ENCODE assay signal across 9 cellular contexts in genomic region chr1:76867342-76868130, GRCh38. TPM values are rescaled to one million over a fixed set of nuclear protein-coding genes. Genes with fewer than 3 reads are reported as not detected.
A peak's percentile ranks its signal among the peaks of the same experiment; 100 is the strongest.
DNase-seq lines count a peak whose midpoint lies in the region; ATAC-seq, FAIRE-seq and TF ChIP-seq lines count a peak whose summit lies in the region.
"Had no signal": no experiment of that assay in that cellular context is flagged by ENCODE, and none has a peak within 500 bp of the region (broad histone marks: within the 10 kb centered on the region; RNA-seq: fewer than 3 reads in every experiment).

TSS of gene ST6GALNAC5 (plus strand) at chr1:76867480.

- no peak within 1 kb of the TSS for H3K27ac Mint-ChIP-seq in activated T-helper 1 cell treated with anti-CD3 and anti-CD28 coated beads, Interleukin-12 subunit alpha, Interleukin-12 subunit beta, Interleukin-2, Interleukin-4 antibody, amounts not matched to agents 30 ng/mL and 10 ng/mL and 1 ng/mL, durations not matched to agents 14 hours and 24 hours and 36 hours

- no peaks in the 10 kb centered on the region for H3F3A ChIP-seq in MM.1S (ENCODE audit: insufficient read depth, low read length)

- H3K4me3 Mint-ChIP-seq in activated T-helper 1 cell treated with anti-CD3 and anti-CD28 coated beads, Interleukin-12 subunit alpha, Interleukin-12 subunit beta, Interleukin-2, Interleukin-4 antibody, amounts not matched to agents 30 ng/mL and 10 ng/mL and 1 ng/mL, durations not matched to agents 14 hours and 24 hours and 36 hours, result peak within 1 kb of the TSS; percentile 47

- no peaks in the 10 kb centered on the region for H3K36me3 Mint-ChIP-seq in activated T-helper 1 cell treated with anti-CD3 and anti-CD28 coated beads, Interleukin-12 subunit alpha, Interleukin-12 subunit beta, Interleukin-2, Interleukin-4 antibody, amounts not matched to agents 30 ng/mL and 10 ng/mL and 1 ng/mL, durations not matched to agents 14 hours and 24 hours and 36 hours (ENCODE audit: low read depth)

- H3K4me1 ChIP-seq in MM.1S (ENCODE audit: low read length) (no peaks in the 10 kb centered on the region), left ventricle myocardium inferior (peaks cover 24% of the 10 kb centered on the region), rectal smooth muscle tissue (ENCODE audit: control insufficient read depth, insufficient read depth, low read length) (peaks cover 4% of the 10 kb centered on the region)

- H3K9ac ChIP-seq in MM.1S (ENCODE audit: low read length), result no peak within 1 kb of the TSS
- H3K9ac ChIP-seq in rectal smooth muscle tissue (ENCODE audit: low read length), result no peak within 1 kb of the TSS

- H3K27me3 Mint-ChIP-seq in activated T-helper 1 cell treated with anti-CD3 and anti-CD28 coated beads, Interleukin-12 subunit alpha, Interleukin-12 subunit beta, Interleukin-2, Interleukin-4 antibody, amounts not matched to agents 30 ng/mL and 10 ng/mL and 1 ng/mL, durations not matched to agents 14 hours and 24 hours and 36 hours (ENCODE audit: insufficient read depth), result peaks cover 56% of the 10 kb centered on the region

- H3K79me2 ChIP-seq in MM.1S (ENCODE audit: low read length), result no peaks in the 10 kb centered on the region

- ATAC-seq in GM21717 (IDR thresholded peaks at IDR 0.05; ENCODE audit: unreplicated experiment) (no peak), HG03469 (IDR thresholded peaks at IDR 0.05; ENCODE audit: unreplicated experiment) (no peak)

- no peaks in the 10 kb centered on the region for H3K27me3 ChIP-seq in MM.1S (replicated peaks; ENCODE audit: insufficient read depth, low read length)
- peaks cover 93% of the 10 kb centered on the region for H3K27me3 ChIP-seq in left ventricle myocardium inferior (ENCODE audit: low read depth)
- H3K27me3 ChIP-seq in rectal smooth muscle tissue (ENCODE audit: control insufficient read depth, insufficient read depth, low read length), result no peaks in the 10 kb centered on the region

- FAIRE-seq in D721Med (lab: Jason Lieb, UNC), result no peak

- no peaks in the 10 kb centered on the region for H4K20me1 ChIP-seq in MM.1S (ENCODE audit: insufficient read depth, low read length)

- intact Hi-C loops in activated T-helper 1 cell treated with anti-CD3 and anti-CD28 coated beads, Interleukin-12 subunit alpha, Interleukin-12 subunit beta, Interleukin-2, Interleukin-4 antibody, amounts not matched to agents 30 ng/mL and 10 ng/mL and 1 ng/mL, durations not matched to agents 14 hours and 24 hours and 36 hours (cut with micrococcal nuclease), result loop anchor here (10.0 kb wide), 1 partner anchor 713 kb away; no protein-coding TSS in a partner anchor
- intact Hi-C loops in left ventricle myocardium inferior (cut with micrococcal nuclease), result no loop called here

- H3K4me2 ChIP-seq in MM.1S (ENCODE audit: low read depth, low read length), result peak within 1 kb of the TSS; percentile 75

- H3K9me2 ChIP-seq in MM.1S (replicated peaks; ENCODE audit: insufficient read depth, low read length), result no peaks in the 10 kb centered on the region

- peak; percentile 26 for TF ChIP-seq CTCF in D721Med (IDR thresholded peaks at IDR 0.05; ENCODE audit: insufficient read depth, missing control alignments)
- no peak for TF ChIP-seq CTCF in MM.1S (IDR thresholded peaks at IDR 0.05; ENCODE audit: low read length)
- no peak for TF ChIP-seq CTCF in left ventricle myocardium inferior (IDR thresholded peaks at IDR 0.05; ENCODE audit: borderline replicate concordance)

- peak within 1 kb of the TSS; percentile 67 for H2AFZ ChIP-seq in MM.1S (ENCODE audit: low read length)

- no peaks in the 10 kb centered on the region for H3K9me3 Mint-ChIP-seq in activated T-helper 1 cell treated with anti-CD3 and anti-CD28 coated beads, Interleukin-12 subunit alpha, Interleukin-12 subunit beta, Interleukin-2, Interleukin-4 antibody, amounts not matched to agents 30 ng/mL and 10 ng/mL and 1 ng/mL, durations not matched to agents 14 hours and 24 hours and 36 hours

- DNase-seq in D721Med (ENCODE audit: insufficient read length, low spot score), result no peak
- no peak for DNase-seq in MM.1S
- DNase-seq in activated T-helper 1 cell treated with anti-CD3 and anti-CD28 coated beads, Interleukin-12 subunit alpha, Interleukin-12 subunit beta, Interleukin-2, Interleukin-4 antibody, amounts not matched to agents 30 ng/mL and 10 ng/mL and 1 ng/mL, durations not matched to agents 14 hours and 24 hours and 36 hours (ENCODE audit: low spot score), result no peak
- DNase-seq in left ventricle myocardium inferior, result no peak
- no peak for DNase-seq in epidermal melanocyte (ENCODE audit: insufficient read length, low spot score)

- H3K36me3 ChIP-seq in MM.1S (replicated peaks; ENCODE audit: insufficient read depth, low read length), result no peaks in the 10 kb centered on the region
- H3K36me3 ChIP-seq in left ventricle myocardium inferior, result no peaks in the 10 kb centered on the region
- no peaks in the 10 kb centered on the region for H3K36me3 ChIP-seq in rectal smooth muscle tissue (ENCODE audit: control insufficient read depth, insufficient read depth, low read length)

- peaks cover 4% of the 10 kb centered on the region for H3K4me1 Mint-ChIP-seq in activated T-helper 1 cell treated with anti-CD3 and anti-CD28 coated beads, Interleukin-12 subunit alpha, Interleukin-12 subunit beta, Interleukin-2, Interleukin-4 antibody, amounts not matched to agents 30 ng/mL and 10 ng/mL and 1 ng/mL, durations not matched to agents 14 hours and 24 hours and 36 hours (ENCODE audit: low read depth)

- H3K27ac ChIP-seq in MM.1S (ENCODE audit: low read length) (no peak within 1 kb of the TSS), left ventricle myocardium inferior (replicated peaks) (no peak within 1 kb of the TSS), rectal smooth muscle tissue (ENCODE audit: low read depth, low read length) (peak within 1 kb of the TSS; percentile 48)

- H3K9me3 ChIP-seq in MM.1S (replicated peaks; ENCODE audit: insufficient read depth, low read length), result no peaks in the 10 kb centered on the region
- H3K9me3 ChIP-seq in left ventricle myocardium inferior (replicated peaks), result no peaks in the 10 kb centered on the region

- H3K4me3 ChIP-seq in MM.1S (ENCODE audit: low read length) (peak within 1 kb of the TSS; percentile 50), left ventricle myocardium inferior (peak within 1 kb of the TSS; percentile 60), rectal smooth muscle tissue (ENCODE audit: low read length) (peak within 1 kb of the TSS; percentile 75)

RNA-seq across cellular contexts. Expression of gene ST6GALNAC5, which starts in this region (rescaled TPM):
- not detected in 2 replicates for total RNA-seq in activated T-helper 1 cell treated with anti-CD3 and anti-CD28 coated beads, Interleukin-12 subunit alpha, Interleukin-12 subunit beta, Interleukin-2, Interleukin-4 antibody, amounts not matched to agents 30 ng/mL and 10 ng/mL and 1 ng/mL, durations not matched to agents 14 hours and 24 hours and 36 hours
- total RNA-seq in left ventricle myocardium inferior, result 0.41 TPM
- total RNA-seq: lung microvascular endothelial cell had no signal
